ENCODE assay signal across 13 cellular contexts in the genomic region with DNA sequence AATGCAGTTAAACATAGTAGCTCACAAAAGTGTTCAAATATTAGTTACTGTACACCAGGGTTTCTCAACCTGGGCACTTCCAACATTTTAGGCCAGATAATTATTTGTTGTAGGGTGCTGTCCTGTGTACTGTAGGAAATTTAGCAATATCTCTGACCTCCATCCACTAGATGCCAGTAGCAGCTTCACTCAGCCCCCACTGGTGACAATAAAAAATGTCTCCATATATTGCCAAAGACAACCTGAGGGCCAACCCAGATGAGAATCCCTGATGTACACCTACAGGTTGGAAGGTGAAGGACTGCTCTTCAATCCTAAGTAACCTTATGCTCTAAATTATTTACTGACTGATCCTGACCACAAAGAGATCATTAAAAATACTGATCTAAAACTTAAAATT. TPM values are rescaled to one million over a fixed set of nuclear protein-coding genes. Genes with fewer than 3 reads are reported as not detected.
DNase-seq lines count a peak whose midpoint lies in the region; ATAC-seq and TF ChIP-seq lines count a peak whose summit lies in the region.
"Had no signal": no experiment of that assay in that cellular context is flagged by ENCODE, and none has a peak within 500 bp of the region (broad histone marks: within the 10 kb centered on the region; RNA-seq: fewer than 3 reads in every experiment).

No MANE protein-coding gene starts in this region.

- TF ChIP-seq CTCF in HFFc6 (IDR thresholded peaks at IDR 0.05) = 0 out of 2 replicates have a peak, but pooled peaks have one; percentile 36
- no peak for TF ChIP-seq CTCF in left lung (IDR thresholded peaks at IDR 0.05)

- H3K9me3 ChIP-seq in left lung = no peaks in the 10 kb centered on the region
- H3K9me3 ChIP-seq: gastrocnemius medialis, spleen had no signal

- no peaks in the 10 kb centered on the region for H3K9me3 Mint-ChIP-seq in HFFc6
- H3K9me3 Mint-ChIP-seq: activated CD4-positive, alpha-beta memory T cell treated with anti-CD3 and anti-CD28 coated beads for 36 hours had no signal

- peaks cover 0 to 50% of the 10 kb centered on the region in 2 donors for H3K36me3 ChIP-seq in left lung

- H3K4me1 Mint-ChIP-seq in HFFc6 (ENCODE audit: low read depth) = no peaks in the 10 kb centered on the region

- intact Hi-C loops in left lung (cut with DNase I) = no loop called here

- no peak overlapping the region for H3K4me3 Mint-ChIP-seq in HFFc6
- H3K4me3 Mint-ChIP-seq: activated CD4-positive, alpha-beta memory T cell treated with anti-CD3 and anti-CD28 coated beads for 36 hours had no signal

- H3K27ac Mint-ChIP-seq in HFFc6 = no peak overlapping the region
- H3K27ac Mint-ChIP-seq: activated CD4-positive, alpha-beta memory T cell treated with anti-CD3 and anti-CD28 coated beads for 36 hours had no signal

- H3K27ac ChIP-seq in left lung = no peak overlapping the region
- H3K27ac ChIP-seq: coronary artery, gastrocnemius medialis, spleen had no signal

- H3K4me3 ChIP-seq in left lung = no peak overlapping the region
- H3K4me3 ChIP-seq: coronary artery, gastrocnemius medialis, spleen had no signal

- H3K27me3 ChIP-seq in left lung = no peaks in the 10 kb centered on the region
- H3K27me3 ChIP-seq: gastrocnemius medialis, spleen had no signal

- ATAC-seq in left lung (peak; percentile 29), HG03039 (IDR thresholded peaks at IDR 0.05; ENCODE audit: unreplicated experiment) (no peak), HG03025 (IDR thresholded peaks at IDR 0.05; ENCODE audit: low FRiP score, unreplicated experiment) (no peak)

- no peaks in the 10 kb centered on the region for H3K27me3 Mint-ChIP-seq in HFFc6 (ENCODE audit: insufficient read depth)
- H3K27me3 Mint-ChIP-seq: activated CD4-positive, alpha-beta memory T cell treated with anti-CD3 and anti-CD28 coated beads for 36 hours had no signal

- peak; percentile 3 for DNase-seq in EH (ENCODE audit: low read depth)
- no peak for DNase-seq in HFFc6
- DNase-seq in RPMI8226 = peak; percentile 51
- DNase-seq in left lung = no peak
- no peak for DNase-seq in NCI-H510A (lab: John Stamatoyannopoulos, UW)
- DNase-seq: activated CD4-positive, alpha-beta memory T cell treated with anti-CD3 and anti-CD28 coated beads for 36 hours; activated naive CD4-positive, alpha-beta T cell; gastrocnemius medialis; NCI-H345; spleen had no signal

- no peaks in the 10 kb centered on the region for H3K4me1 ChIP-seq in left lung
- H3K4me1 ChIP-seq: gastrocnemius medialis, spleen had no signal

- peaks cover 31% of the 10 kb centered on the region for H3K36me3 Mint-ChIP-seq in HFFc6 (ENCODE audit: low read depth)

RNA-seq across cellular contexts. Expression of a gene that starts 32.4 kb away (rescaled TPM):
- 10 to 100 TPM; 46.1 to 56.9 (median 52.2) TPM for total RNA-seq in HFFc6 (2021; fragmentation: NEBNext Ultra II Directional; extraction: Animal tissue kit (Norgen Biotek cat#: 25700))
- 10 to 100 TPM; 39.4 to 47.4 TPM for total RNA-seq in left lung

Comparison
In these comparisons a context has a peak if more than half of its experiments do, and no peak if none do; other contexts are left out.
1. DNase-seq: peak in EH (single experiment) and RPMI8226 (single experiment); none in HFFc6 (single experiment), left lung (0 of 2) and NCI-H510A (single experiment).